ENCODE assay signal across 7 cellular contexts in the genomic region with DNA sequence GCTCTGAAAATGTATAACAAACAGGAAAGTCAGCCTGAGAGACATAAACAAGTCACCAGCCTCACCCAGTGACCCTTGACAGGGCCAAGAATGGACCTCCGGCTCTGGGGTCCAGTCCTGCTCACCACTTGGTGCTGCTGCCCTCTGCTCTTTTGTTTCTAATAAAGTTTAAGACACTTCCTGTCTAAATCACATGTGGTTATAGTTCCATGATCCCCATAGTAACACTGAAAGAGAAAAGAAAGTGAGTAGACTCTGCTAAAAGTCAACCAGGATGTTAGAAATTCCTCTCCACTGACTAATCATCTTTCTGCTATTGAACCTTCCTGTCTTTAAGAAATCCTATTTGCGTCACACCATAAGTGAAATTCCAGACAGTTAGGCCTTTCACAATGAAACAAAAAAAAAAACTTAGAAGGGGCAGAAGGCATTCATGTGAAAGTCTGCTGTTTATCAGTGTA.
A peak's percentile ranks its signal among the peaks of the same experiment; 100 is the strongest.
DNase-seq lines count a peak whose midpoint lies in the region; ATAC-seq and TF ChIP-seq lines count a peak whose summit lies in the region.

No MANE protein-coding gene starts in this region.

- H3K9me3 ChIP-seq in HUES48 (ENCODE audit: control insufficient read depth, insufficient read depth, low read length) (peaks cover 6% of the 10 kb centered on the region; the same call in 1 of the 2 replicates), upper lobe of right lung (no peaks in the 10 kb centered on the region)

- H3K4me1 Mint-ChIP-seq in brain = peaks cover 9% of the 10 kb centered on the region
- H3K4me1 Mint-ChIP-seq in T-cell = no peaks in the 10 kb centered on the region

- POLR2A ChIA-PET in T-cell (lab: Charles Lee) = no interaction called here

- peak; percentile 99 for DNase-seq in kidney epithelial cell (ENCODE audit: low read depth)
- no peak for DNase-seq in upper lobe of right lung
- DNase-seq in T-cell = no peak
- DNase-seq in activated CD4-positive, alpha-beta T cell treated with anti-CD3 and anti-CD28 coated beads for 1 hour = no peak
- no peak for DNase-seq in NCI-H146 treated with DMSO at 0.1 percent for 48 hours (lab: John Stamatoyannopoulos, UW; ENCODE audit: unreplicated experiment)

- no peak overlapping the region for H3K4me3 Mint-ChIP-seq in brain
- no peak overlapping the region for H3K4me3 Mint-ChIP-seq in T-cell

- H3K9ac ChIP-seq in HUES48 (ENCODE audit: low read depth, low read length) = no peak overlapping the region

- peak overlapping the region in 3 of 5 experiments; percentile 34 to 82 (median 67) for H3K27ac Mint-ChIP-seq in brain
- H3K27ac Mint-ChIP-seq in T-cell = no peak overlapping the region

- CTCF ChIA-PET in T-cell (lab: Charles Lee) = no interaction called here

- H3K36me3 Mint-ChIP-seq in brain = no peaks in the 10 kb centered on the region
- no peaks in the 10 kb centered on the region for H3K36me3 Mint-ChIP-seq in T-cell

- no peak overlapping the region for H3K4me3 ChIP-seq in HUES48 (ENCODE audit: low read depth, low read length)
- no peak overlapping the region for H3K4me3 ChIP-seq in kidney epithelial cell (ENCODE audit: low read depth, low read length)
- H3K4me3 ChIP-seq in upper lobe of right lung = no peak overlapping the region

- H3K4me1 ChIP-seq in HUES48 (ENCODE audit: control insufficient read depth, insufficient read depth, low read length) = 0 out of 2 replicates have a peak, but pooled peaks cover 8% of the 10 kb centered on the region
- H3K4me1 ChIP-seq in upper lobe of right lung = peaks cover 6% of the 10 kb centered on the region

- peaks cover 3% of the 10 kb centered on the region for H3K27me3 Mint-ChIP-seq in brain
- H3K27me3 Mint-ChIP-seq in T-cell = no peaks in the 10 kb centered on the region

- intact Hi-C loops in upper lobe of right lung (cut with DNase I) = no loop called here

- H3K9me3 Mint-ChIP-seq in brain = peaks cover 0 to 8% (median 2%) of the 10 kb centered on the region in 5 experiments
- no peaks in the 10 kb centered on the region for H3K9me3 Mint-ChIP-seq in T-cell

- ATAC-seq in upper lobe of right lung (peak; percentile 86), T-cell (replicated peaks in 1 of 4) (no peak)

- H3K27ac ChIP-seq in HUES48 (ENCODE audit: low read depth, low read length) (peak overlapping the region; percentile 60), upper lobe of right lung (peak overlapping the region; percentile 71)

- H3K36me3 ChIP-seq in HUES48 (ENCODE audit: control insufficient read depth, insufficient read depth, low read length) = no peaks in the 10 kb centered on the region
- H3K36me3 ChIP-seq in kidney epithelial cell (ENCODE audit: control insufficient read depth, insufficient read depth, low read length) = no peaks in the 10 kb centered on the region
- no peaks in the 10 kb centered on the region for H3K36me3 ChIP-seq in upper lobe of right lung

- no peak for TF ChIP-seq CTCF in brain (conservative IDR thresholded peaks at IDR 0.05)
- TF ChIP-seq CTCF in kidney epithelial cell (IDR thresholded peaks at IDR 0.05; ENCODE audit: insufficient read depth, low read length, poor library complexity, severe bottlenecking) = peak; percentile 7
- TF ChIP-seq CTCF in upper lobe of right lung (IDR thresholded peaks at IDR 0.05) = no peak

- H3K27me3 ChIP-seq in HUES48 (ENCODE audit: control insufficient read depth, insufficient read depth, low read length) = no peaks in the 10 kb centered on the region
- no peaks in the 10 kb centered on the region for H3K27me3 ChIP-seq in kidney epithelial cell (ENCODE audit: control insufficient read depth, insufficient read depth, low read length)
- H3K27me3 ChIP-seq in upper lobe of right lung = no peaks in the 10 kb centered on the region

Comparison
In these comparisons a context has a peak if more than half of its experiments do, and no peak if none do; other contexts are left out.
1. H3K27ac Mint-ChIP-seq: peak in brain (3 of 5); none in T-cell (0 of 2).